ENCODE assay signal across 15 cellular contexts in the genomic region with DNA sequence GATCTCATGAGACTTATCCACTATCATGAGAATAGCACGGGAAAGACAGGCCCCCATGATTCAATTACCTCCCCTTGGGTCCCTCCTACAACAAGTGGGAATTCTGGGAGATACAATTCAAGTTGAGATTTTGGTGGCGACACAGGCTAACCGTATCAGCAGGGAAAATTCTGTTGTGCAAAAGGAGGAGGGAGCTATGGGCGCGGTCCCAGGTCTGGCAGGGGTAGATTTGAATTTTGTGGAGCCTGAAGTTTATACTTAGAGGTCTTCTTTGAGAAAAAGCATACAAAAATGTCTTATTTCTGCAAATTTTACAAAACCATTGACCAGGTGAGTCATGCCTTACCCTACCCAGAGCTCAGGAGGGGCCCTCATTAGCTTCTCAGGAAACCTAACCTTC. TPM values are rescaled to one million over a fixed set of nuclear protein-coding genes. Genes with fewer than 3 reads are reported as not detected.
DNase-seq lines count a peak whose midpoint lies in the region; ATAC-seq, FAIRE-seq and TF ChIP-seq lines count a peak whose summit lies in the region.
"Had no signal": no experiment of that assay in that cellular context is flagged by ENCODE, and none has a peak within 500 bp of the region (broad histone marks: within the 10 kb centered on the region; RNA-seq: fewer than 3 reads in every experiment).

No MANE protein-coding gene starts in this region.

- intact Hi-C loops in HepG2 (cut with micrococcal nuclease; ENCODE audit: unreplicated experiment), result no loop called here

- H3K27me3 ChIP-seq in H9 (ENCODE audit: insufficient read depth, low read length) (no peaks in the 10 kb centered on the region), trophoblast cell (ENCODE audit: insufficient read depth, low read length) (no peaks in the 10 kb centered on the region), small intestine (ENCODE audit: control insufficient read depth in 2 of 2, insufficient read depth in 2 of 2, low read length in 2 of 2) (no peaks in the 10 kb centered on the region), HepG2 (ENCODE audit: control insufficient read depth in 1 of 2, insufficient read depth in 2 of 2, low read length in 2 of 2) (peaks cover 6 to 16% of the 10 kb centered on the region in 2 experiments)

- H4K8ac ChIP-seq in H9 (replicated peaks; ENCODE audit: insufficient read length, low read depth, low read length) (no peak overlapping the region), trophoblast cell (ENCODE audit: low read depth, low read length) (no peak overlapping the region)

- TF ChIP-seq POLR2A in HepG2 (IDR thresholded peaks at IDR 0.05; ENCODE audit: insufficient read depth in 1 of 2, low read depth in 2 of 2, low read length in 2 of 2), result no peak

- no peaks in the 10 kb centered on the region for H3K23me2 ChIP-seq in H9 (ENCODE audit: insufficient read length, low read depth, low read length, poor library complexity, severe bottlenecking)

- no peak overlapping the region for H2BK20ac ChIP-seq in H9 (ENCODE audit: low read depth, low read length, poor library complexity, severe bottlenecking)

- no peak overlapping the region for H4K12ac ChIP-seq in trophoblast cell (ENCODE audit: low read depth, low read length)

- no peak overlapping the region for H2AFZ ChIP-seq in H9 (ENCODE audit: low read length)
- no peak overlapping the region for H2AFZ ChIP-seq in trophoblast cell (ENCODE audit: insufficient read depth, low read length, poor library complexity)
- H2AFZ ChIP-seq in HepG2 (ENCODE audit: low read length), result no peak overlapping the region
- H2AFZ ChIP-seq: GM23338 had no signal

- H3K4me2 ChIP-seq in H9 (ENCODE audit: insufficient read depth, insufficient read length, low read length) (no peak overlapping the region), trophoblast cell (ENCODE audit: low read length) (no peak overlapping the region), HepG2 (ENCODE audit: low read depth, low read length) (no peak overlapping the region)
- H3K4me2 ChIP-seq: GM23338 had no signal

- in situ Hi-C loops in HepG2 (cut with HindIII; ENCODE audit: extremely low pct_ligation_motif_present, low pct_unique_long_range_greater_than_20kb), result no loop called here

- no peak overlapping the region for H3K4me3 Mint-ChIP-seq in H9
- H3K4me3 Mint-ChIP-seq: CD4-positive, alpha-beta memory T cell; GM23338; HFFc6 had no signal

- H3K4ac ChIP-seq in H9 (ENCODE audit: low read depth, low read length), result no peak overlapping the region
- no peak overlapping the region for H3K4ac ChIP-seq in trophoblast cell (ENCODE audit: low read depth, low read length)

- H2BK5ac ChIP-seq in H9 (ENCODE audit: insufficient read length, low read length), result no peak overlapping the region
- H2BK5ac ChIP-seq in trophoblast cell (ENCODE audit: low read depth, low read length, poor library complexity), result no peak overlapping the region

- H3K4me1 ChIP-seq in H9 (ENCODE audit: insufficient read depth, low read length) (no peaks in the 10 kb centered on the region), trophoblast cell (ENCODE audit: control insufficient read depth in 1 of 2, insufficient read depth in 2 of 2, low read length in 2 of 2) (peaks cover 16 to 23% of the 10 kb centered on the region in 2 experiments), small intestine (ENCODE audit: control insufficient read depth in 2 of 2, insufficient read depth in 1 of 2, low read depth in 1 of 2, low read length in 1 of 2) (no peaks in the 10 kb centered on the region), HepG2 (ENCODE audit: insufficient read depth, low read length) (peaks cover 16% of the 10 kb centered on the region)
- H3K4me1 ChIP-seq: HAP-1 had no signal

- WGBS in H9 (ENCODE audit: extremely low coverage, insufficient read length, low lambda C conversion rate), result no CpG with 5 or more reads among the region's 5 CpGs
- no CpG with 5 or more reads among the region's 5 CpGs for WGBS in trophoblast cell (ENCODE audit: extremely low coverage, insufficient coverage, insufficient read length)
- 80 to 91% (median 86%) methylated on average over 5 of the region's 5 CpGs for WGBS in small intestine, 3 donors
- WGBS in HepG2 (ENCODE audit: low lambda C conversion rate), result 67% methylated on average over 5 of the region's 5 CpGs

- H3K36me3 ChIP-seq in trophoblast cell (ENCODE audit: control insufficient read depth in 1 of 2, insufficient read depth in 2 of 2, low read length in 2 of 2), result no peaks in the 10 kb centered on the region
- H3K36me3 ChIP-seq in small intestine (ENCODE audit: control insufficient read depth in 2 of 2, insufficient read depth in 2 of 2, low read length in 2 of 2), result no peaks in the 10 kb centered on the region
- H3K36me3 ChIP-seq in HepG2 (replicated peaks in 1 of 2; ENCODE audit: control insufficient read depth in 1 of 2, insufficient read depth in 2 of 2, low read length in 2 of 2), result no peaks in the 10 kb centered on the region
- H3K36me3 ChIP-seq: HAP-1 had no signal

- H2AK5ac ChIP-seq in H9 (ENCODE audit: insufficient read length, low read length) (no peak overlapping the region), trophoblast cell (ENCODE audit: low read length) (no peak overlapping the region)

- no peak for TF ChIP-seq RAD21 in HepG2 (CRISPR knock-in tag; IDR thresholded peaks at IDR 0.05)

- H3K9me3 ChIP-seq in H9 (ENCODE audit: control insufficient read depth, low read depth, low read length), result no peaks in the 10 kb centered on the region
- H3K9me3 ChIP-seq in trophoblast cell (ENCODE audit: insufficient read depth, low read depth, low read length), result no peaks in the 10 kb centered on the region
- no peaks in the 10 kb centered on the region for H3K9me3 ChIP-seq in small intestine (ENCODE audit: control insufficient read depth, low read depth)
- peaks cover 24% of the 10 kb centered on the region for H3K9me3 ChIP-seq in HepG2 (ENCODE audit: low read length)
- H3K9me3 ChIP-seq: HAP-1 had no signal

- H3K9ac ChIP-seq in H9 (ENCODE audit: extremely low read depth, insufficient read length, low read length), result no peak overlapping the region
- no peak overlapping the region for H3K9ac ChIP-seq in trophoblast cell (ENCODE audit: low read length)
- H3K9ac ChIP-seq in HepG2 (ENCODE audit: insufficient read depth, low read depth, low read length), result no peak overlapping the region

- POLR2A ChIA-PET in HepG2 (lab: Yijun Ruan, JAX), result no interaction called here

- H4K5ac ChIP-seq in H9 (ENCODE audit: insufficient read length, low read depth, low read length), result no peak overlapping the region

- TF ChIP-seq CTCF in H9 (conservative IDR thresholded peaks at IDR 0.05) (no peak), HepG2 (CRISPR knock-in tag; IDR thresholded peaks at IDR 0.05) (no peak)

- no peak overlapping the region for H3K56ac ChIP-seq in H9 (ENCODE audit: insufficient read length, low read depth, low read length)

- H2BK120ac ChIP-seq in H9 (ENCODE audit: low read depth, low read length, poor library complexity, severe bottlenecking), result no peak overlapping the region
- H2BK120ac ChIP-seq in trophoblast cell (ENCODE audit: insufficient read depth, low read length, poor library complexity), result no peak overlapping the region

- peak; percentile 11 for DNase-seq in H9
- peak; percentile 22 for DNase-seq in islet precursor cell
- no peak for DNase-seq in trophoblast cell
- DNase-seq in NCI-H1436 (lab: John Stamatoyannopoulos, UW), result no peak
- no peak for DNase-seq in small intestine
- DNase-seq in HepG2 (ENCODE audit: low spot score), result no peak
- DNase-seq: C1 segment of cervical spinal cord; CD4-positive, alpha-beta memory T cell; DND-41; HFFc6 had no signal

- no TSS peak for BruUV-seq in HepG2 (replicated peaks; lab: Mats Ljungman, UMichigan)

- peaks cover 15 to 18% of the 10 kb centered on the region in 2 experiments for H3K9me3 Mint-ChIP-seq in H9

- CTCF ChIA-PET in HepG2 (lab: Yijun Ruan, JAX; ENCODE audit: low intra/inter-chr PET ratio, low total read pairs), result no interaction called here

- H2BK12ac ChIP-seq in H9 (ENCODE audit: insufficient read length, low read depth, low read length) (no peak overlapping the region), trophoblast cell (ENCODE audit: low read length) (peak overlapping the region; percentile 47)

- peaks cover 1% of the 10 kb centered on the region; the same call in 1 of the 2 replicates for H3K27me3 Mint-ChIP-seq in H9 (ENCODE audit: low read depth)

- H3K14ac ChIP-seq in H9 (ENCODE audit: insufficient read depth, low read length), result no peak overlapping the region
- H3K14ac ChIP-seq in trophoblast cell (ENCODE audit: low read length), result no peak overlapping the region

- no peak overlapping the region for H3K23ac ChIP-seq in H9 (ENCODE audit: insufficient read length, low read depth, low read length)
- H3K23ac ChIP-seq in trophoblast cell (ENCODE audit: low read length), result no peak overlapping the region

- no peak for ATAC-seq in HepG2
- ATAC-seq: GM12878, GM23338 had no signal

- TF ChIP-seq EP300 in HepG2 (IDR thresholded peaks at IDR 0.05; ENCODE audit: low read depth in 2 of 2, low read length in 2 of 2), result no peak
- TF ChIP-seq EP300 in HepG2 (CRISPR knock-in tag; IDR thresholded peaks at IDR 0.05; ENCODE audit: borderline replicate concordance), result no peak

- H3K79me2 ChIP-seq in H9 (ENCODE audit: insufficient read depth, low read length), result no peaks in the 10 kb centered on the region
- H3K79me2 ChIP-seq in trophoblast cell (ENCODE audit: control insufficient read depth, insufficient read depth, low read length, poor library complexity), result no peaks in the 10 kb centered on the region
- no peaks in the 10 kb centered on the region for H3K79me2 ChIP-seq in HepG2 (ENCODE audit: insufficient read depth, low read length)

- no peak overlapping the region for H3K4me3 ChIP-seq in trophoblast cell (ENCODE audit: low read depth, low read length)
- H3K4me3 ChIP-seq in small intestine (ENCODE audit: low read depth in 1 of 2, low read length in 2 of 2), result no peak overlapping the region
- no peak overlapping the region for H3K4me3 ChIP-seq in HepG2 (replicated peaks in 1 of 3; ENCODE audit: insufficient read depth in 1 of 3, low read depth in 2 of 3, low read length in 3 of 3)
- H3K4me3 ChIP-seq: GM12878, GM23338, HAP-1 had no signal

- H2BK15ac ChIP-seq in H9 (ENCODE audit: low read depth, low read length), result no peak overlapping the region

- H3K18ac ChIP-seq in H9 (ENCODE audit: insufficient read length, low read depth, low read length) (no peak overlapping the region), trophoblast cell (ENCODE audit: low read length) (no peak overlapping the region)

- H3K27ac ChIP-seq in H9 (ENCODE audit: insufficient read length, low read depth, low read length) (no peak overlapping the region), trophoblast cell (ENCODE audit: low read depth, low read length) (no peak overlapping the region), small intestine (ENCODE audit: low read depth in 1 of 2, low read length in 1 of 2) (no peak overlapping the region), HepG2 (ENCODE audit: extremely low read length, insufficient read depth, low read length) (no peak overlapping the region)

- no peak for FAIRE-seq in small intestine (lab: Jason Lieb, UNC)
- no peak for FAIRE-seq in HepG2 (lab: Jason Lieb, UNC)
- FAIRE-seq: G401.6, GM12878, GM19239 had no signal

- H3K79me1 ChIP-seq in H9 (ENCODE audit: insufficient read depth, low read depth, low read length, poor library complexity, severe bottlenecking) (no peaks in the 10 kb centered on the region), trophoblast cell (ENCODE audit: low read length) (peaks cover 28% of the 10 kb centered on the region)

- H3K36me3 Mint-ChIP-seq in H9 (ENCODE audit: insufficient read depth in 1 of 3, low read depth in 3 of 3), result peaks cover 3 to 15% (median 13%) of the 10 kb centered on the region in 3 experiments; a peak in 6 of 7 replicates
- H3K36me3 Mint-ChIP-seq: CD4-positive, alpha-beta memory T cell had no signal

- no peak overlapping the region for H3K27ac Mint-ChIP-seq in H9
- H3K27ac Mint-ChIP-seq: CD4-positive, alpha-beta memory T cell; GM23338; HFFc6 had no signal

- H3K4me1 Mint-ChIP-seq in H9, result peaks cover 16 to 23% of the 10 kb centered on the region in 2 experiments
- H3K4me1 Mint-ChIP-seq: CD4-positive, alpha-beta memory T cell had no signal

- H4K91ac ChIP-seq in H9 (ENCODE audit: insufficient read length, low read depth, low read length) (no peak overlapping the region), trophoblast cell (ENCODE audit: low read depth, low read length) (peak overlapping the region; percentile 14)

- H3T11ph ChIP-seq in H9 (ENCODE audit: low read length), result no peak overlapping the region

- no peaks in the 10 kb centered on the region for H4K20me1 ChIP-seq in H9 (ENCODE audit: control insufficient read depth, insufficient read depth, insufficient read length)
- no peaks in the 10 kb centered on the region for H4K20me1 ChIP-seq in HepG2 (ENCODE audit: insufficient read depth, low read length)

RNA-seq across cellular contexts. Expression of a gene that starts 36.6 kb away (rescaled TPM):
- 10.7 and 11.1 TPM in 2 replicates for total RNA-seq in H9 (2021)
- polyA plus RNA-seq in trophoblast cell (2013), result 8.9 and 9.4 TPM in 2 replicates
- polyA plus RNA-seq in small intestine, result 1 to 10 TPM in 2 of 3 donors, not detected in 1; 1.1 to 2.2 TPM
- total RNA-seq in HepG2 (2016; rRNA removed; fragmentation: Illumina TruSeq; extraction: Trizol), result 0.10 and 0.18 TPM in 2 replicates
- not detected in 2 replicates for total RNA-seq in HepG2 (2016; cell fraction: cytosol; rRNA removed; fragmentation: Illumina TruSeq; extraction: Trizol; ENCODE audit: low read depth)
- 0.13 and 0.22 TPM in 2 replicates for total RNA-seq in HepG2 (2016; cell fraction: insoluble cytoplasmic fraction; rRNA removed; fragmentation: Illumina TruSeq; extraction: Trizol)
- not detected in 2 replicates for total RNA-seq in HepG2 (2016; cell fraction: membrane; rRNA removed; fragmentation: Illumina TruSeq; extraction: Trizol)
- 0.22 and 0.53 TPM in 2 replicates for total RNA-seq in HepG2 (2016; cell fraction: nucleus; rRNA removed; fragmentation: Illumina TruSeq; extraction: Trizol)
- polyA plus RNA-seq in HepG2 (2011; rRNA removed), result 0.95 and 1.2 TPM in 2 replicates
- polyA plus RNA-seq in HepG2 (2011; cell fraction: cytosol; rRNA removed), result 0.55 and 0.62 TPM in 2 replicates
- 10.4 and 15.1 TPM in 2 replicates for polyA plus RNA-seq in HepG2 (2011; cell fraction: nucleus; rRNA removed)
- polyA plus RNA-seq in HepG2 (2012), result 0.32 and 0.75 TPM in 2 replicates
- polyA plus RNA-seq in HepG2 (2016; cell fraction: cytosol; fragmentation: Illumina TruSeq; extraction: Trizol; ENCODE audit: low read depth), result 0.05 TPM in 1 of 2 replicates, not detected in the other
- 0.17 TPM in 1 of 2 replicates, not detected in the other for polyA plus RNA-seq in HepG2 (2016; cell fraction: insoluble cytoplasmic fraction; fragmentation: Illumina TruSeq; extraction: Trizol; ENCODE audit: low read depth)
- polyA plus RNA-seq in HepG2 (2016; cell fraction: membrane; fragmentation: Illumina TruSeq; extraction: Trizol; ENCODE audit: low read depth), result 0.13 TPM in 1 of 2 replicates, not detected in the other
- 0.52 and 0.57 TPM in 2 replicates for polyA plus RNA-seq in HepG2 (2016; cell fraction: nucleus; fragmentation: Illumina TruSeq; extraction: Trizol; ENCODE audit: insufficient read depth, low read depth)
- polyA minus RNA-seq in HepG2 (2011; rRNA and poly(A)+ RNA removed; ENCODE audit: low replicate concordance), result 1.2 TPM in 1 of 2 replicates, not detected in the other
- polyA minus RNA-seq in HepG2 (2011; cell fraction: cytosol; rRNA and poly(A)+ RNA removed), result 0.70 TPM in 1 of 2 replicates, not detected in the other
- polyA minus RNA-seq in HepG2 (2011; cell fraction: nucleus; rRNA and poly(A)+ RNA removed), result 2.1 and 2.6 TPM in 2 replicates
- total RNA-seq: CD4-positive, alpha-beta memory T cell; GM12878 had no signal
- polyA plus RNA-seq: CD4-positive, alpha-beta memory T cell had no signal

Comparison
In these comparisons a context has a peak if more than half of its experiments do, and no peak if none do; other contexts are left out.
1. DNase-seq: peak in H9 (single experiment) and islet precursor cell (single experiment); none in trophoblast cell (0 of 2), NCI-H1436 (single experiment), small intestine (single experiment) and HepG2 (single experiment).